Comparison of ENCODE assay signal across 11 cellular contexts in the genomic region with DNA sequence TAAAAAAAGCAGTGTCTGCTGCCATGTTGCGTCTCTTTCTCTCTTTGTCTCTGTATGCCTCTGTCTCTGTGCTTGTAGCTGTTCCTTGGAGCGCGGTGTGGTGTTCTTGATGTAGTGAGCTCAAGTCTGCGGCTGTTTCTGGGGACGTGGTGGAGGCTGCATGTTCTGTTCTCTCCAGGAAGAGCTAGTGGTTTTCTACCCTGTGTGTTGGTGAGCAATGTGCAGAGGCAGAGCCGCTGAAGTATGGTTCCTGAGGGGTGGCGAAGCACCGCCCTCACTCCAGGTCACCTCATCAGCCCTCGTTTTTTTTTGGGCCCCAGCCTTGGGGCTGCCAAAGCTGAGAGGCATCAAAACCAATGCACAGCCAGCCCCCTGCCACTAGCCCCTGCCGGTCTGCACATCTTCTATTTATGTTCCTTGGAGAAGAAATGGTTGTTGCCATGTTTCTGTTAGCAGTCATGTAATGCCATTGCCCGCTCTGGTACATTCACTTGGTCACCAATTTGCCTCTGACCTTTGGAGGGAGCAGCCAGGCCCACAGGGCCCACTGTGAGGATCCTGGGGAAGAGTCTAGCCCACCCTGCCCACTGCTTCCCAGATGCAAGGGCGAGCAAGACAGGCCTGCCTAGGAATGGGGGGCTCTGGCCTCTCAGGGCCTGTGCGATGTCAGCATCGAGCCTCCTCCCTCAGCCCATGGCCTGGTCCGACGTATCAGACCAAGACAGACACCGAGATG. TPM values are rescaled to one million over a fixed set of nuclear protein-coding genes. Genes with fewer than 3 reads are reported as not detected.
DNase-seq lines count a peak whose midpoint lies in the region; ATAC-seq and TF ChIP-seq lines count a peak whose summit lies in the region.
"Had no signal": no experiment of that assay in that cellular context is flagged by ENCODE, and none has a peak within 500 bp of the region (broad histone marks: within the 10 kb centered on the region; RNA-seq: fewer than 3 reads in every experiment).

No MANE protein-coding gene starts in this region.

- H3K4me3 Mint-ChIP-seq in neural crest cell, result peak overlapping the region; percentile 74

- DNase-seq in Ammon's horn (ENCODE audit: low spot score), result peak; percentile 34
- peak in 4 of 5 experiments; percentile 24 to 96 (median 60) for DNase-seq in T-helper 2 cell
- DNase-seq in activated naive CD4-positive, alpha-beta T cell treated with Interleukin-2 at 50 U/mL for 16 hours, result peak; percentile 54
- DNase-seq in neural crest cell (ENCODE audit: low read depth, low spot score), result no peak
- no peak for DNase-seq in NCI-H69 (lab: John Stamatoyannopoulos, UW)
- DNase-seq in tibial artery, result no peak
- no peak for DNase-seq in left ventricle myocardium superior
- DNase-seq: BE2C, NCI-H1436 treated with DMSO at 0.1 percent for 48 hours had no signal

- no peaks in the 10 kb centered on the region for H3K9me3 ChIP-seq in tibial artery
- H3K9me3 ChIP-seq: BE2C had no signal

- no peaks in the 10 kb centered on the region for H3K9me3 Mint-ChIP-seq in neural crest cell

- peaks cover 29% of the 10 kb centered on the region for H3K4me1 Mint-ChIP-seq in neural crest cell

- peaks cover 4% of the 10 kb centered on the region for H3K27me3 Mint-ChIP-seq in neural crest cell (ENCODE audit: low read depth)

- no peak for ATAC-seq in GM18868 (IDR thresholded peaks at IDR 0.05; ENCODE audit: unreplicated experiment)
- ATAC-seq in left ventricle myocardium superior, result no peak
- ATAC-seq: right cardiac atrium had no signal

- H3K27ac Mint-ChIP-seq in neural crest cell (ENCODE audit: unreplicated experiment), result no peak overlapping the region

- H3K36me3 ChIP-seq in tibial artery, result peaks cover 100% of the 10 kb centered on the region in 3 donors

- no peak overlapping the region for H3K27ac ChIP-seq in tibial artery

- H3K27me3 ChIP-seq in tibial artery, result no peaks in the 10 kb centered on the region
- H3K27me3 ChIP-seq: BE2C had no signal

- intact Hi-C loops in tibial artery (cut with DNase I; ENCODE audit: low total_unique reads), result no loop called here
- intact Hi-C loops in left ventricle myocardium superior (cut with micrococcal nuclease), result no loop called here

- TF ChIP-seq CTCF in neural crest cell (conservative IDR thresholded peaks at IDR 0.05) (no peak), tibial artery (IDR thresholded peaks at IDR 0.05) (no peak)

- H3K36me3 Mint-ChIP-seq in neural crest cell (ENCODE audit: low read depth), result peaks cover 45% of the 10 kb centered on the region

- peaks cover 0 to 31% (median 18%) of the 10 kb centered on the region in 4 donors for H3K4me1 ChIP-seq in tibial artery

- H3K4me3 ChIP-seq in tibial artery, result no peak overlapping the region

RNA-seq across cellular contexts. Expression of gene HNRNPL, which starts 7.2 kb away (rescaled TPM):
- total RNA-seq in neural crest cell (718 and 728 TPM in 2 replicates), left ventricle myocardium superior (171 TPM)

RNA-seq across cellular contexts. Expression of gene ECH1, which starts 11.0 kb away (rescaled TPM):
- total RNA-seq in neural crest cell (77.7 and 79.4 TPM in 2 replicates), left ventricle myocardium superior (1,171 TPM)

RNA-seq across cellular contexts. Expression of gene LGALS4, which starts 29.9 kb away (rescaled TPM):
- 0.77 and 0.86 TPM in 2 replicates for total RNA-seq in neural crest cell
- 0.47 TPM for total RNA-seq in left ventricle myocardium superior

RNA-seq across cellular contexts. Expression of gene RINL, which starts 35.5 kb away (rescaled TPM):
- total RNA-seq in neural crest cell (1.4 and 1.6 TPM in 2 replicates), left ventricle myocardium superior (4.5 TPM)

RNA-seq across cellular contexts. Expression of gene LGALS7B, which starts 53.6 kb away (rescaled TPM):
- not detected in 2 replicates for total RNA-seq in neural crest cell
- total RNA-seq in left ventricle myocardium superior, result not detected
- total RNA-seq: right cardiac atrium had no signal

Comparison
In these comparisons a context has a peak if more than half of its experiments do, and no peak if none do; other contexts are left out.
1. DNase-seq: peak in Ammon's horn (single experiment), T-helper 2 cell (4 of 5) and activated naive CD4-positive, alpha-beta T cell treated with Interleukin-2 at 50 U/mL for 16 hours (single experiment); none in neural crest cell (single experiment), NCI-H69 (single experiment), tibial artery (0 of 2) and left ventricle myocardium superior (single experiment).
2. RNA of gene ECH1, which starts 11.0 kb away (total RNA-seq): 1,171 TPM in left ventricle myocardium superior (single experiment); 77.7 to 79.4 TPM in neural crest cell; every median in the first group is over 10 times any median in the second.